Comparison of ENCODE assay signal across 15 cellular contexts in genomic region chr10:14563359-14563758, GRCh38.
DNase-seq lines count a peak whose midpoint lies in the region; ATAC-seq, FAIRE-seq and TF ChIP-seq lines count a peak whose summit lies in the region.
"Had no signal": no experiment of that assay in that cellular context is flagged by ENCODE, and none has a peak within 500 bp of the region (broad histone marks: within the 10 kb centered on the region; RNA-seq: fewer than 3 reads in every experiment).

No MANE protein-coding gene starts in this region.

- TF ChIP-seq RAD21 in K562 (CRISPR knock-in tag; conservative IDR thresholded peaks at IDR 0.05 in 1 of 2, IDR thresholded peaks at IDR 0.05 in 1 of 2): no peak

- no peak for ATAC-seq in K562
- no peak for ATAC-seq in stimulated activated memory B cell treated with anti-CD40 and anti-IgM and Interleukin-4, amounts not matched to agents 10 μg/mL and 1 μg/mL and 100 μg/mL, for 72 hours
- ATAC-seq in left lobe of liver: no peak

- intact Hi-C loops in activated CD4-positive, alpha-beta T cell treated with anti-CD3 and anti-CD28 coated beads, Interleukin-2, amount 10 ng/mL, durations not matched to agents 24 days and 14 days (cut with micrococcal nuclease): loop anchor here (2.0 to 10.0 kb wide), 4 partner anchors 36 to 391 kb away; partner anchors contain the start of genes CDNF, DCLRE1C, HSPA14 and MEIG1
- intact Hi-C loops in K562 (cut with micrococcal nuclease): no loop called here

- H3K4me3 Mint-ChIP-seq in activated CD4-positive, alpha-beta T cell treated with anti-CD3 and anti-CD28 coated beads, Interleukin-2, amount 10 ng/mL, durations not matched to agents 24 days and 14 days: peak overlapping the region; percentile 68
- H3K4me3 Mint-ChIP-seq in stimulated activated memory B cell treated with anti-CD40 and anti-IgM and Interleukin-4, amounts not matched to agents 10 μg/mL and 1 μg/mL and 100 μg/mL, for 72 hours: peak overlapping the region; percentile 49
- H3K4me3 Mint-ChIP-seq: nephron progenitor cell had no signal

- FAIRE-seq in K562 (lab: Jason Lieb, UNC): no peak
- FAIRE-seq: astrocyte, H1 had no signal

- no peaks in the 10 kb centered on the region for H3K27me3 Mint-ChIP-seq in activated CD4-positive, alpha-beta T cell treated with anti-CD3 and anti-CD28 coated beads, Interleukin-2, amount 10 ng/mL, durations not matched to agents 24 days and 14 days
- H3K27me3 Mint-ChIP-seq in stimulated activated memory B cell treated with anti-CD40 and anti-IgM and Interleukin-4, amounts not matched to agents 10 μg/mL and 1 μg/mL and 100 μg/mL, for 72 hours: no peaks in the 10 kb centered on the region

- no peaks in the 10 kb centered on the region for H3F3A ChIP-seq in OCI-LY1 (ENCODE audit: insufficient read depth, low read length)

- H3K9me3 ChIP-seq in OCI-LY1 (ENCODE audit: low read length) (no peaks in the 10 kb centered on the region), K562 (replicated peaks; ENCODE audit: control insufficient read depth, insufficient read depth, low read depth, low read length) (no peaks in the 10 kb centered on the region)
- H3K9me3 ChIP-seq: SJCRH30, uterus had no signal

- peaks cover 79% of the 10 kb centered on the region for H3K4me1 Mint-ChIP-seq in activated CD4-positive, alpha-beta T cell treated with anti-CD3 and anti-CD28 coated beads, Interleukin-2, amount 10 ng/mL, durations not matched to agents 24 days and 14 days
- peaks cover 90% of the 10 kb centered on the region for H3K4me1 Mint-ChIP-seq in stimulated activated memory B cell treated with anti-CD40 and anti-IgM and Interleukin-4, amounts not matched to agents 10 μg/mL and 1 μg/mL and 100 μg/mL, for 72 hours

- H3K27me3 ChIP-seq in OCI-LY1 (ENCODE audit: insufficient read depth, low read length): no peaks in the 10 kb centered on the region
- H3K27me3 ChIP-seq in K562 (ENCODE audit: control insufficient read depth in 2 of 2, insufficient read depth in 2 of 2, low read length in 2 of 2): peaks cover 10 to 49% of the 10 kb centered on the region in 2 experiments; a peak in 4 of 5 replicates
- H3K27me3 ChIP-seq: SJCRH30, uterus had no signal

- no peak for TF ChIP-seq EP300 in K562 (IDR thresholded peaks at IDR 0.05; ENCODE audit: low read length)

- H3K9me3 Mint-ChIP-seq in activated CD4-positive, alpha-beta T cell treated with anti-CD3 and anti-CD28 coated beads, Interleukin-2, amount 10 ng/mL, durations not matched to agents 24 days and 14 days: peaks cover 3% of the 10 kb centered on the region
- peaks cover 4% of the 10 kb centered on the region for H3K9me3 Mint-ChIP-seq in stimulated activated memory B cell treated with anti-CD40 and anti-IgM and Interleukin-4, amounts not matched to agents 10 μg/mL and 1 μg/mL and 100 μg/mL, for 72 hours

- H3K9ac ChIP-seq in OCI-LY1 (ENCODE audit: low read length): peak overlapping the region; percentile 34
- H3K9ac ChIP-seq in K562 (ENCODE audit: insufficient read depth in 1 of 2, low read depth in 2 of 2, low read length in 2 of 2): no peak overlapping the region

- no peak overlapping the region for H2AFZ ChIP-seq in OCI-LY1 (ENCODE audit: low read length)
- H2AFZ ChIP-seq in K562 (ENCODE audit: low read depth, low read length): no peak overlapping the region

- BruUV-seq in K562 (replicated peaks; lab: Mats Ljungman, UMichigan): no TSS peak

- H3K79me2 ChIP-seq in OCI-LY1 (ENCODE audit: insufficient read depth, low read length): peaks cover 96% of the 10 kb centered on the region
- H3K79me2 ChIP-seq in K562 (ENCODE audit: control insufficient read depth, insufficient read depth, low read length): no peaks in the 10 kb centered on the region

- peaks cover 57% of the 10 kb centered on the region for H3K36me3 Mint-ChIP-seq in activated CD4-positive, alpha-beta T cell treated with anti-CD3 and anti-CD28 coated beads, Interleukin-2, amount 10 ng/mL, durations not matched to agents 24 days and 14 days (ENCODE audit: low read depth)
- peaks cover 47% of the 10 kb centered on the region for H3K36me3 Mint-ChIP-seq in stimulated activated memory B cell treated with anti-CD40 and anti-IgM and Interleukin-4, amounts not matched to agents 10 μg/mL and 1 μg/mL and 100 μg/mL, for 72 hours

- DNase-seq in activated CD4-positive, alpha-beta T cell treated with anti-CD3 and anti-CD28 coated beads, Interleukin-2, amount 10 ng/mL, durations not matched to agents 24 days and 14 days: no peak
- no peak for DNase-seq in activated CD4-positive, alpha-beta T cell treated with anti-CD3 and anti-CD28 coated beads, Interleukin-2, amount 50 U/mL, for 4 hours
- no peak for DNase-seq in K562 (ENCODE audit: extremely low read depth in 1 of 4, low spot score in 3 of 4)
- DNase-seq in left lobe of liver (ENCODE audit: low spot score): no peak
- no peak for DNase-seq in hippocampal formation (lab: John Stamatoyannopoulos, UW)
- no peak for DNase-seq in NCI-H526 treated with DMSO at 0.1 percent for 48 hours (lab: John Stamatoyannopoulos, UW)
- DNase-seq: cortex of kidney, NCI-H1092 treated with DMSO at 0.1 percent for 48 hours, nephron progenitor cell, SJCRH30, uterus had no signal

- in situ Hi-C loops in K562 (cut with MboI): no loop called here

- H3K4me1 ChIP-seq in OCI-LY1 (ENCODE audit: insufficient read depth, low read length, severe bottlenecking) (peaks cover 83% of the 10 kb centered on the region), K562 (replicated peaks in 1 of 2; ENCODE audit: control insufficient read depth in 2 of 2, insufficient read depth in 2 of 2, low read length in 2 of 2) (no peaks in the 10 kb centered on the region; a peak in 1 of 5 replicates)
- H3K4me1 ChIP-seq: SJCRH30, uterus had no signal

- H3K27ac ChIP-seq in OCI-LY1 (ENCODE audit: low read depth, low read length, poor library complexity, severe bottlenecking) (peak overlapping the region; percentile 80), K562 (ENCODE audit: extremely low read depth, low read depth, low read length) (no peak overlapping the region)
- H3K27ac ChIP-seq: SJCRH30, uterus had no signal

- H3K36me3 ChIP-seq in OCI-LY1 (ENCODE audit: insufficient read depth, low read length) (peaks cover 35% of the 10 kb centered on the region), K562 (ENCODE audit: control insufficient read depth, insufficient read depth, low read length) (no peaks in the 10 kb centered on the region)
- H3K36me3 ChIP-seq: SJCRH30, uterus had no signal

- no peaks in the 10 kb centered on the region for H4K20me1 ChIP-seq in OCI-LY1 (ENCODE audit: insufficient read depth, low read length)
- no peaks in the 10 kb centered on the region for H4K20me1 ChIP-seq in K562 (replicated peaks; ENCODE audit: control insufficient read depth, insufficient read depth, low read length)

- H3K9me1 ChIP-seq in K562 (ENCODE audit: control insufficient read depth, insufficient read depth, low read length): no peaks in the 10 kb centered on the region

- TF ChIP-seq CTCF in OCI-LY1 (IDR thresholded peaks at IDR 0.05; ENCODE audit: low read length) (no peak), K562 (IDR thresholded peaks at IDR 0.05 in 2 of 3, conservative IDR thresholded peaks at IDR 0.05 in 1 of 3; ENCODE audit: insufficient read depth in 2 of 3, low read depth in 1 of 3, low read length in 3 of 3) (no peak)

- H3K4me2 ChIP-seq in OCI-LY1 (ENCODE audit: low read length) (peak overlapping the region; percentile 77), K562 (ENCODE audit: insufficient read depth, low read length) (no peak overlapping the region)

- H3K27ac Mint-ChIP-seq in activated CD4-positive, alpha-beta T cell treated with anti-CD3 and anti-CD28 coated beads, Interleukin-2, amount 10 ng/mL, durations not matched to agents 24 days and 14 days: peak overlapping the region; percentile 97
- peak overlapping the region; percentile 44 for H3K27ac Mint-ChIP-seq in stimulated activated memory B cell treated with anti-CD40 and anti-IgM and Interleukin-4, amounts not matched to agents 10 μg/mL and 1 μg/mL and 100 μg/mL, for 72 hours
- H3K27ac Mint-ChIP-seq: nephron progenitor cell had no signal

- H3K4me3 ChIP-seq in OCI-LY1 (ENCODE audit: low read depth, low read length, poor library complexity, severe bottlenecking) (peak overlapping the region; percentile 32), K562 (no peak overlapping the region)
- H3K4me3 ChIP-seq: SJCRH30, uterus had no signal

- POLR2A ChIA-PET in K562 (lab: Yijun Ruan, JAX): interaction anchor here (1.0 to 1.2 kb wide), 2 partner anchors 21 to 274 kb away, joined by 3 to 4 read pairs; no protein-coding TSS in a partner anchor

- TF ChIP-seq POLR2A in K562 (conservative IDR thresholded peaks at IDR 0.05): no peak

- WGBS in K562 (ENCODE audit: insufficient coverage, low coverage, missing lambda C conversion rate): 5% methylated on average over 2 of the region's 2 CpGs

- CTCF ChIA-PET in K562 (lab: Yijun Ruan, JAX; ENCODE audit: low intra/inter-chr PET ratio): no interaction called here

- H3K9me2 ChIP-seq in OCI-LY1 (ENCODE audit: low read depth, low read length): no peaks in the 10 kb centered on the region

TF ChIP-seq in K562, 482 proteins besides CTCF, POLR2A, EP300 and RAD21 (continues in another document):
- TF ChIP-seq ZNF436 (CRISPR knock-in tag; IDR thresholded peaks at IDR 0.05) (no peak), MAFK (IDR thresholded peaks at IDR 0.05; ENCODE audit: low read length) (peak; percentile 7; the same call in 1 of the 2 replicates), ESRRA (IDR thresholded peaks at IDR 0.05; ENCODE audit: borderline replicate concordance, low read depth) (no peak), ZBTB5 (IDR thresholded peaks at IDR 0.05) (no peak), ZNF316 (IDR thresholded peaks at IDR 0.05) (peak; percentile 69; the same call in 1 of the 2 replicates)
